20 cellular contexts compared by ENCODE assay signal in genomic region chr16:17083628-17084027, GRCh38.
DNase-seq lines count a peak whose midpoint lies in the region; ATAC-seq and TF ChIP-seq lines count a peak whose summit lies in the region.
"Had no signal": no experiment of that assay in that cellular context is flagged by ENCODE, and none has a peak within 500 bp of the region (broad histone marks: within the 10 kb centered on the region; RNA-seq: fewer than 3 reads in every experiment).

No MANE protein-coding gene starts in this region.

- ATAC-seq in gastrocnemius medialis: no peak
- ATAC-seq: activated naive CD4-positive, alpha-beta T cell treated with anti-CD3 and anti-CD28 coated beads, Interleukin-2, amount 50 U/mL, for 72 hours had no signal

- H3K4me3 ChIP-seq in iPS-18c (ENCODE audit: insufficient read depth, low read depth, low read length) (0 out of 2 replicates have a peak overlapping the region, but pooled peaks have one; percentile 17), gastrocnemius medialis (no peak overlapping the region), left ventricle myocardium inferior (no peak overlapping the region)
- H3K4me3 ChIP-seq: ascending aorta, esophagus muscularis mucosa, MG63 had no signal

- TF ChIP-seq CTCF in gastrocnemius medialis (IDR thresholded peaks at IDR 0.05 in 4 of 5, conservative IDR thresholded peaks at IDR 0.05 in 1 of 5) (no peak), left ventricle myocardium inferior (IDR thresholded peaks at IDR 0.05; ENCODE audit: borderline replicate concordance) (no peak)

- in situ Hi-C loops in gastrocnemius medialis (cut with MboI; ENCODE audit: low sequenced_read_pairs in 4 of 4): no loop called here

- no peak overlapping the region for H3K27ac ChIP-seq in gastrocnemius medialis
- H3K27ac ChIP-seq in left ventricle myocardium inferior (replicated peaks): no peak overlapping the region
- H3K27ac ChIP-seq: ascending aorta, esophagus muscularis mucosa had no signal

- H3K27me3 ChIP-seq in gastrocnemius medialis: no peaks in the 10 kb centered on the region
- peaks cover 39% of the 10 kb centered on the region for H3K27me3 ChIP-seq in left ventricle myocardium inferior (ENCODE audit: low read depth)
- H3K27me3 ChIP-seq: ascending aorta had no signal

- DNase-seq in NCI-H2196 (lab: John Stamatoyannopoulos, UW; ENCODE audit: unreplicated experiment) (peak; percentile 32), NCI-H2196 treated with DMSO at 0.1 percent for 48 hours (lab: John Stamatoyannopoulos, UW; ENCODE audit: unreplicated experiment) (no peak), NCI-H510A (lab: John Stamatoyannopoulos, UW) (peak; percentile 43), retina (peak; percentile 60), glomerular visceral epithelial cell (ENCODE audit: extremely low spot score) (no peak), gastrocnemius medialis (no peak), left ventricle myocardium inferior (no peak)
- DNase-seq: 8988T; activated CD4-positive, alpha-beta T cell treated with anti-CD3 and anti-CD28 coated beads for 4 hours; AML-193; effector memory CD4-positive, alpha-beta T cell; MG63; NCI-H1694 treated with DMSO at 0.1 percent for 48 hours; NCI-H524 treated with DMSO at 0.1 percent for 48 hours; Right ventricle myocardium superior; stimulated activated CD8-positive, alpha-beta memory T cell treated with anti-CD3 and anti-CD28 coated beads, Interleukin-4, amount 100 ng/mL, for 48 hours had no signal

- TF ChIP-seq POLR2A in gastrocnemius medialis (IDR thresholded peaks at IDR 0.05): no peak

- H3K36me3 ChIP-seq in gastrocnemius medialis (no peaks in the 10 kb centered on the region), left ventricle myocardium inferior (no peaks in the 10 kb centered on the region)
- H3K36me3 ChIP-seq: ascending aorta, esophagus muscularis mucosa, MG63 had no signal

- H3K4me1 ChIP-seq in gastrocnemius medialis (no peaks in the 10 kb centered on the region), left ventricle myocardium inferior (no peaks in the 10 kb centered on the region)
- H3K4me1 ChIP-seq: ascending aorta, esophagus muscularis mucosa had no signal

- H3K9me3 ChIP-seq in iPS-18c (ENCODE audit: control insufficient read depth, insufficient read depth, low read length) (no peaks in the 10 kb centered on the region), gastrocnemius medialis (no peaks in the 10 kb centered on the region), left ventricle myocardium inferior (replicated peaks) (no peaks in the 10 kb centered on the region)
- H3K9me3 ChIP-seq: ascending aorta, esophagus muscularis mucosa, MG63 had no signal

- intact Hi-C loops in gastrocnemius medialis (cut with DNase I; ENCODE audit: low total_unique reads) (no loop called here), left ventricle myocardium inferior (cut with micrococcal nuclease) (no loop called here)

Comparison
In these comparisons a context has a peak if more than half of its experiments do, and no peak if none do; other contexts are left out.
1. DNase-seq: peak in NCI-H2196 (single experiment), NCI-H510A (single experiment) and retina (single experiment); none in NCI-H2196 treated with DMSO at 0.1 percent for 48 hours (single experiment), glomerular visceral epithelial cell (single experiment), gastrocnemius medialis (0 of 2) and left ventricle myocardium inferior (single experiment).